25 cellular contexts compared by ENCODE assay signal in genomic region chr16:11140867-11141266, GRCh38.
A peak's percentile ranks its signal among the peaks of the same experiment; 100 is the strongest.
DNase-seq lines count a peak whose midpoint lies in the region; ATAC-seq and TF ChIP-seq lines count a peak whose summit lies in the region.
"Had no signal": no experiment of that assay in that cellular context is flagged by ENCODE, and none has a peak within 500 bp of the region (broad histone marks: within the 10 kb centered on the region; RNA-seq: fewer than 3 reads in every experiment).

No MANE protein-coding gene starts in this region.

- intact Hi-C loops in right cardiac atrium (cut with DNase I): no loop called here

- H3K36me3 ChIP-seq in BLaER1: peaks cover 34% of the 10 kb centered on the region

- no peaks in the 10 kb centered on the region for H3K27me3 Mint-ChIP-seq in T-helper 2 cell treated with Interferon-gamma antibody and Interleukin-4, amounts not matched to agents 5 μg/mL and 100 μg/mL, for 36 hours (ENCODE audit: low read depth)
- no peaks in the 10 kb centered on the region for H3K27me3 Mint-ChIP-seq in chondrocyte (ENCODE audit: low read depth)
- H3K27me3 Mint-ChIP-seq in stimulated activated naive CD8-positive, alpha-beta T cell treated with anti-CD3 and anti-CD28 coated beads, Interleukin-15, amount 100 ng/mL, for 72 hours: no peaks in the 10 kb centered on the region
- H3K27me3 Mint-ChIP-seq: activated naive CD4-positive, alpha-beta T cell treated with anti-CD3 and anti-CD28 coated beads, Interleukin-2, amount 50 U/mL, for 24 hours; stimulated activated naive B cell treated with anti-CD40 and anti-IgM and Interleukin-4, amounts not matched to agents 10 μg/mL and 1 μg/mL and 100 μg/mL, for 72 hours had no signal

- peak overlapping the region; percentile 73; the same call in 1 of the 2 replicates for H3K4me2 ChIP-seq in BLaER1

- no peaks in the 10 kb centered on the region for H3K9me3 Mint-ChIP-seq in T-helper 2 cell treated with Interferon-gamma antibody and Interleukin-4, amounts not matched to agents 5 μg/mL and 100 μg/mL, for 36 hours
- H3K9me3 Mint-ChIP-seq in chondrocyte (ENCODE audit: low read depth): no peaks in the 10 kb centered on the region
- H3K9me3 Mint-ChIP-seq in stimulated activated naive CD8-positive, alpha-beta T cell treated with anti-CD3 and anti-CD28 coated beads, Interleukin-15, amount 100 ng/mL, for 72 hours: no peaks in the 10 kb centered on the region
- H3K9me3 Mint-ChIP-seq: activated naive CD4-positive, alpha-beta T cell treated with anti-CD3 and anti-CD28 coated beads, Interleukin-2, amount 50 U/mL, for 24 hours; activated T-helper 1 cell treated with anti-CD3 and anti-CD28 coated beads, Interleukin-12 subunit alpha, Interleukin-12 subunit beta, Interleukin-2, Interleukin-4 antibody, amounts not matched to agents 30 ng/mL and 10 ng/mL and 1 ng/mL, durations not matched to agents 14 hours and 24 hours and 36 hours; natural killer cell had no signal

- H3K27ac ChIP-seq in BLaER1 (no peak overlapping the region), right cardiac atrium (ENCODE audit: low read length) (peak overlapping the region; percentile 5)
- H3K27ac ChIP-seq: 22Rv1, C4-2B, upper lobe of left lung, VCaP had no signal

- no peaks in the 10 kb centered on the region for H3K27me3 ChIP-seq in BLaER1
- no peaks in the 10 kb centered on the region for H3K27me3 ChIP-seq in right cardiac atrium (ENCODE audit: control insufficient read depth, insufficient read depth)
- H3K27me3 ChIP-seq: upper lobe of left lung had no signal

- H3K4me3 Mint-ChIP-seq in T-helper 2 cell treated with Interferon-gamma antibody and Interleukin-4, amounts not matched to agents 5 μg/mL and 100 μg/mL, for 36 hours: no peak overlapping the region
- no peak overlapping the region for H3K4me3 Mint-ChIP-seq in chondrocyte (ENCODE audit: unreplicated experiment)
- H3K4me3 Mint-ChIP-seq in stimulated activated naive CD8-positive, alpha-beta T cell treated with anti-CD3 and anti-CD28 coated beads, Interleukin-15, amount 100 ng/mL, for 72 hours: no peak overlapping the region
- H3K4me3 Mint-ChIP-seq: natural killer cell had no signal

- ATAC-seq in right cardiac atrium (peak in 1 of 2 donors; percentile 42), GM18867 (IDR thresholded peaks at IDR 0.05; ENCODE audit: unreplicated experiment) (no peak)
- ATAC-seq in stimulated activated naive CD8-positive, alpha-beta T cell treated with anti-CD3 and anti-CD28 coated beads, Interleukin-15, amount 100 ng/mL, for 72 hours: no peak
- ATAC-seq: natural killer cell; stimulated activated naive B cell treated with anti-CD40 and anti-IgM and Interleukin-4, amounts not matched to agents 10 μg/mL and 1 μg/mL and 100 μg/mL, for 72 hours had no signal

- DNase-seq in T-helper 2 cell treated with Interferon-gamma antibody and Interleukin-4, amounts not matched to agents 5 μg/mL and 100 μg/mL, for 36 hours (ENCODE audit: low spot score): no peak
- DNase-seq in T-helper 2 cell (no peak), chondrocyte (ENCODE audit: low spot score) (peak; percentile 50), right cardiac atrium (peak in 1 of 3 donors; percentile 74), DMS 273 (lab: John Stamatoyannopoulos, UW; ENCODE audit: unreplicated experiment) (no peak)
- no peak for DNase-seq in stimulated activated naive CD8-positive, alpha-beta T cell treated with anti-CD3 and anti-CD28 coated beads, Interleukin-15, amount 100 ng/mL, for 72 hours
- DNase-seq: activated CD4-positive, alpha-beta T cell treated with anti-CD3 and anti-CD28 coated beads for 4 hours; anterior cingulate cortex; DMS79; effector CD4-positive, alpha-beta T cell; GDM1; glutamatergic neuron; MV-4-11; natural killer cell; NCI-H1436; SHP77 treated with DMSO at 0.1 percent for 48 hours; stimulated activated naive B cell treated with anti-CD40 and anti-IgM and Interleukin-4, amounts not matched to agents 10 μg/mL and 1 μg/mL and 100 μg/mL, for 72 hours; upper lobe of left lung had no signal

- H3K36me3 Mint-ChIP-seq in T-helper 2 cell treated with Interferon-gamma antibody and Interleukin-4, amounts not matched to agents 5 μg/mL and 100 μg/mL, for 36 hours (ENCODE audit: low read depth): peaks cover 15% of the 10 kb centered on the region
- H3K36me3 Mint-ChIP-seq in chondrocyte (ENCODE audit: low read depth): peaks cover 6% of the 10 kb centered on the region
- H3K36me3 Mint-ChIP-seq: natural killer cell had no signal

- 63% methylated on average over 5 of the region's 5 CpGs for WGBS in right cardiac atrium

- peaks cover 60% of the 10 kb centered on the region for H3K4me1 Mint-ChIP-seq in T-helper 2 cell treated with Interferon-gamma antibody and Interleukin-4, amounts not matched to agents 5 μg/mL and 100 μg/mL, for 36 hours (ENCODE audit: low read depth)
- peaks cover 46% of the 10 kb centered on the region for H3K4me1 Mint-ChIP-seq in chondrocyte (ENCODE audit: low read depth)
- H3K4me1 Mint-ChIP-seq in stimulated activated naive CD8-positive, alpha-beta T cell treated with anti-CD3 and anti-CD28 coated beads, Interleukin-15, amount 100 ng/mL, for 72 hours: peaks cover 67% of the 10 kb centered on the region

- H4K20me1 ChIP-seq in BLaER1: no peaks in the 10 kb centered on the region

- TF ChIP-seq CTCF in chondrocyte (IDR thresholded peaks at IDR 0.05): no peak

- H3K9ac ChIP-seq in BLaER1: no peak overlapping the region

- peaks cover 39% of the 10 kb centered on the region for H3K4me1 ChIP-seq in BLaER1
- H3K4me1 ChIP-seq in right cardiac atrium (ENCODE audit: control insufficient read depth, insufficient read depth, low read length): peaks cover 19% of the 10 kb centered on the region

- peak overlapping the region; percentile 90 for H3K27ac Mint-ChIP-seq in T-helper 2 cell treated with Interferon-gamma antibody and Interleukin-4, amounts not matched to agents 5 μg/mL and 100 μg/mL, for 36 hours
- H3K27ac Mint-ChIP-seq in chondrocyte (ENCODE audit: unreplicated experiment): no peak overlapping the region
- H3K27ac Mint-ChIP-seq in stimulated activated naive CD8-positive, alpha-beta T cell treated with anti-CD3 and anti-CD28 coated beads, Interleukin-15, amount 100 ng/mL, for 72 hours: peak overlapping the region in 1 of 2 donors; percentile 67
- H3K27ac Mint-ChIP-seq: natural killer cell had no signal

- H3K9me3 ChIP-seq in BLaER1 (no peaks in the 10 kb centered on the region), right cardiac atrium (ENCODE audit: control insufficient read depth, low read length) (no peaks in the 10 kb centered on the region)
- H3K9me3 ChIP-seq: upper lobe of left lung had no signal

- H3K4me3 ChIP-seq in BLaER1: no peak overlapping the region
- no peak overlapping the region for H3K4me3 ChIP-seq in right cardiac atrium (ENCODE audit: low read length)
- H3K4me3 ChIP-seq: upper lobe of left lung had no signal
